17 cellular contexts compared by ENCODE assay signal in genomic region chr6:125031385-125031784, GRCh38.
DNase-seq lines count a peak whose midpoint lies in the region; ATAC-seq and TF ChIP-seq lines count a peak whose summit lies in the region.
"Had no signal": no experiment of that assay in that cellular context is flagged by ENCODE, and none has a peak within 500 bp of the region (broad histone marks: within the 10 kb centered on the region; RNA-seq: fewer than 3 reads in every experiment).

No MANE protein-coding gene starts in this region.

- peaks cover 8 to 10% of the 10 kb centered on the region in 2 donors for H3K9me3 Mint-ChIP-seq in stimulated activated naive B cell treated with anti-CD40 and anti-IgM and Interleukin-4, amounts not matched to agents 10 μg/mL and 1 μg/mL and 100 μg/mL, for 72 hours
- peaks cover 6% of the 10 kb centered on the region for H3K9me3 Mint-ChIP-seq in MCF 10A (ENCODE audit: unreplicated experiment)

- no TSS peak for BruUV-seq in MCF 10A (replicated peaks; lab: Mats Ljungman, UMichigan)

- H3K79me2 ChIP-seq in OCI-LY3 (ENCODE audit: low read length), result no peaks in the 10 kb centered on the region

- no peaks in the 10 kb centered on the region for H3K36me3 ChIP-seq in OCI-LY3 (replicated peaks; ENCODE audit: low read depth, low read length)

- no peak overlapping the region for H3K4me3 ChIP-seq in OCI-LY3 (ENCODE audit: low read length)
- H3K4me3 ChIP-seq: GM23248 had no signal

- DNase-seq in NOMO-1 (lab: John Stamatoyannopoulos, UW; ENCODE audit: unreplicated experiment in 2 of 2) (peak; percentile 32 to 53), NCI-H1417 treated with DMSO at 0.1 percent for 48 hours (lab: John Stamatoyannopoulos, UW) (no peak), MCF 10A (ENCODE audit: unreplicated experiment) (no peak)
- no peak for DNase-seq in stimulated activated naive B cell treated with anti-CD40 and anti-IgM and Interleukin-4, amounts not matched to agents 10 μg/mL and 1 μg/mL and 100 μg/mL, for 72 hours
- DNase-seq in central memory CD4-positive, alpha-beta T cell, result no peak
- DNase-seq: C1 segment of cervical spinal cord; CD4-positive, alpha-beta memory T cell; COR-L47; DMS153; DMS79 treated with DMSO at 0.1 percent for 48 hours; EL; GM23248; IMR-90 had no signal

- POLR2A ChIA-PET in MCF 10A (lab: Yijun Ruan, JAX), result interaction anchor here (0.6 kb wide), 1 partner anchor 22 kb away, joined by 4 read pairs; no protein-coding TSS in a partner anchor

- H3K36me3 Mint-ChIP-seq in stimulated activated naive B cell treated with anti-CD40 and anti-IgM and Interleukin-4, amounts not matched to agents 10 μg/mL and 1 μg/mL and 100 μg/mL, for 72 hours, result no peaks in the 10 kb centered on the region
- H3K36me3 Mint-ChIP-seq in MCF 10A (ENCODE audit: insufficient read depth, unreplicated experiment), result peaks cover 10% of the 10 kb centered on the region
- H3K36me3 Mint-ChIP-seq: CD4-positive, alpha-beta memory T cell had no signal

- H3K9me3 ChIP-seq in OCI-LY3 (ENCODE audit: insufficient read depth, low read length), result no peaks in the 10 kb centered on the region

- peaks cover 10% of the 10 kb centered on the region for H3K4me1 ChIP-seq in OCI-LY3 (ENCODE audit: low read length)

- intact Hi-C loops in MCF 10A (cut with micrococcal nuclease), result no loop called here

- peak overlapping the region; percentile 23; the same call in 1 of the 2 replicates for H3K27ac ChIP-seq in OCI-LY3 (ENCODE audit: low read length)
- H3K27ac ChIP-seq: GM23248 had no signal

- H3K27me3 ChIP-seq in OCI-LY3 (ENCODE audit: low read depth, low read length), result no peaks in the 10 kb centered on the region

- peak; percentile 66 for ATAC-seq in GM18511 (IDR thresholded peaks at IDR 0.05; ENCODE audit: unreplicated experiment)
- peak; percentile 64 to 65 for ATAC-seq in stimulated activated naive B cell treated with anti-CD40 and anti-IgM and Interleukin-4, amounts not matched to agents 10 μg/mL and 1 μg/mL and 100 μg/mL, for 72 hours (replicated peaks)
- ATAC-seq: HCT116 had no signal

- no peaks in the 10 kb centered on the region for H4K20me1 ChIP-seq in OCI-LY3 (ENCODE audit: insufficient read depth, low read length)

- no peak overlapping the region for H3K4me3 Mint-ChIP-seq in stimulated activated naive B cell treated with anti-CD40 and anti-IgM and Interleukin-4, amounts not matched to agents 10 μg/mL and 1 μg/mL and 100 μg/mL, for 72 hours
- no peak overlapping the region for H3K4me3 Mint-ChIP-seq in MCF 10A (ENCODE audit: unreplicated experiment)
- H3K4me3 Mint-ChIP-seq: B cell; CD4-positive, alpha-beta memory T cell had no signal

- H3K4me2 ChIP-seq in OCI-LY3 (ENCODE audit: low read length), result peak overlapping the region; percentile 14; the same call in 1 of the 2 replicates

- H3K4me1 Mint-ChIP-seq in stimulated activated naive B cell treated with anti-CD40 and anti-IgM and Interleukin-4, amounts not matched to agents 10 μg/mL and 1 μg/mL and 100 μg/mL, for 72 hours, result peaks cover 6 to 12% of the 10 kb centered on the region in 2 donors
- H3K4me1 Mint-ChIP-seq in MCF 10A (ENCODE audit: insufficient read depth, unreplicated experiment), result peaks cover 6% of the 10 kb centered on the region
- H3K4me1 Mint-ChIP-seq: B cell; CD4-positive, alpha-beta memory T cell had no signal

- no peak overlapping the region for H3K27ac Mint-ChIP-seq in stimulated activated naive B cell treated with anti-CD40 and anti-IgM and Interleukin-4, amounts not matched to agents 10 μg/mL and 1 μg/mL and 100 μg/mL, for 72 hours
- H3K27ac Mint-ChIP-seq in MCF 10A (ENCODE audit: low read depth, unreplicated experiment), result no peak overlapping the region
- H3K27ac Mint-ChIP-seq: B cell; CD4-positive, alpha-beta memory T cell had no signal

- no peaks in the 10 kb centered on the region for H3K27me3 Mint-ChIP-seq in stimulated activated naive B cell treated with anti-CD40 and anti-IgM and Interleukin-4, amounts not matched to agents 10 μg/mL and 1 μg/mL and 100 μg/mL, for 72 hours
- H3K27me3 Mint-ChIP-seq in MCF 10A (ENCODE audit: insufficient read depth, unreplicated experiment), result no peaks in the 10 kb centered on the region
- H3K27me3 Mint-ChIP-seq: B cell; CD4-positive, alpha-beta memory T cell had no signal

- no peak overlapping the region for H2AFZ ChIP-seq in OCI-LY3 (ENCODE audit: low read depth, low read length)
- H2AFZ ChIP-seq: GM23248 had no signal

- CTCF ChIA-PET in MCF 10A (lab: Yijun Ruan, JAX), result interaction anchor here (0.5 to 1.0 kb wide), 3 partner anchors 10 to 763 kb away, joined by 3 to 4 read pairs (median 3); no protein-coding TSS in a partner anchor

- no peak for TF ChIP-seq CTCF in OCI-LY3 (IDR thresholded peaks at IDR 0.05; ENCODE audit: low read depth, low read length)
- TF ChIP-seq CTCF in MCF 10A (IDR thresholded peaks at IDR 0.05; ENCODE audit: unreplicated experiment), result no peak

- H3K9ac ChIP-seq in OCI-LY3 (ENCODE audit: low read length), result no peak overlapping the region
- H3K9ac ChIP-seq: GM23248 had no signal

Comparison
In these comparisons a context has a peak if more than half of its experiments do, and no peak if none do; other contexts are left out.
1. DNase-seq: peak in NOMO-1 (2 of 2); none in stimulated activated naive B cell treated with anti-CD40 and anti-IgM and Interleukin-4, amounts not matched to agents 10 μg/mL and 1 μg/mL and 100 μg/mL, for 72 hours (single experiment), NCI-H1417 treated with DMSO at 0.1 percent for 48 hours (single experiment), MCF 10A (single experiment) and central memory CD4-positive, alpha-beta T cell (single experiment).